Comparison of ENCODE assay signal across 2 cellular contexts in genomic region chr10:49768731-49769130, GRCh38.
TF ChIP-seq lines count a peak whose summit lies in the region.

No MANE protein-coding gene starts in this region.

TF ChIP-seq in SK-N-SH, 30 proteins besides CTCF, POLR2A, EP300 and RAD21 (continued from another document):
- TF ChIP-seq POLR2AphosphoS5 (IDR thresholded peaks at IDR 0.05; ENCODE audit: low read depth, low read length) (no peak), CHD2 (IDR thresholded peaks at IDR 0.05; ENCODE audit: low read length, partially characterized antibody) (no peak), FOXM1 (IDR thresholded peaks at IDR 0.05; ENCODE audit: low read depth) (no peak), TAF1 (IDR thresholded peaks at IDR 0.05; ENCODE audit: borderline replicate concordance, low read depth, low read length) (no peak), USF2 (IDR thresholded peaks at IDR 0.05; ENCODE audit: borderline replicate concordance, low read depth, low read length) (no peak), GATA2 (CRISPR knock-in tag; IDR thresholded peaks at IDR 0.05) (no peak), FOXJ3 (CRISPR knock-in tag; IDR thresholded peaks at IDR 0.05) (no peak), TEAD4 (IDR thresholded peaks at IDR 0.05; ENCODE audit: borderline replicate concordance, insufficient read depth) (no peak), FOSL2 (IDR thresholded peaks at IDR 0.05; ENCODE audit: borderline replicate concordance, low read depth) (no peak)
- TF ChIP-seq, protein P1, sequence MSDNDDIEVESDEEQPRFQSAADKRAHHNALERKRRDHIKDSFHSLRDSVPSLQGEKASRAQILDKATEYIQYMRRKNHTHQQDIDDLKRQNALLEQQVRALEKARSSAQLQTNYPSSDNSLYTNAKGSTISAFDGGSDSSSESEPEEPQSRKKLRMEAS (IDR thresholded peaks at IDR 0.05; ENCODE audit: low read depth): no peak

TF ChIP-seq in SK-N-SH treated with all-trans-retinoic acid at 6 μM for 48 hours, 23 proteins besides CTCF, POLR2A, EP300 and RAD21 (continued from another document):
- TF ChIP-seq CREB5 (CRISPR knock-in tag; IDR thresholded peaks at IDR 0.05; ENCODE audit: low read depth): no peak
- no peak for TF ChIP-seq TSHZ2 (CRISPR knock-in tag; IDR thresholded peaks at IDR 0.05)
- no peak for TF ChIP-seq ZNF70 (CRISPR knock-in tag; IDR thresholded peaks at IDR 0.05)
- TF ChIP-seq TCF4 (CRISPR knock-in tag; IDR thresholded peaks at IDR 0.05; ENCODE audit: borderline replicate concordance): no peak
